Comparison of ENCODE assay signal across 17 cellular contexts in the genomic region with DNA sequence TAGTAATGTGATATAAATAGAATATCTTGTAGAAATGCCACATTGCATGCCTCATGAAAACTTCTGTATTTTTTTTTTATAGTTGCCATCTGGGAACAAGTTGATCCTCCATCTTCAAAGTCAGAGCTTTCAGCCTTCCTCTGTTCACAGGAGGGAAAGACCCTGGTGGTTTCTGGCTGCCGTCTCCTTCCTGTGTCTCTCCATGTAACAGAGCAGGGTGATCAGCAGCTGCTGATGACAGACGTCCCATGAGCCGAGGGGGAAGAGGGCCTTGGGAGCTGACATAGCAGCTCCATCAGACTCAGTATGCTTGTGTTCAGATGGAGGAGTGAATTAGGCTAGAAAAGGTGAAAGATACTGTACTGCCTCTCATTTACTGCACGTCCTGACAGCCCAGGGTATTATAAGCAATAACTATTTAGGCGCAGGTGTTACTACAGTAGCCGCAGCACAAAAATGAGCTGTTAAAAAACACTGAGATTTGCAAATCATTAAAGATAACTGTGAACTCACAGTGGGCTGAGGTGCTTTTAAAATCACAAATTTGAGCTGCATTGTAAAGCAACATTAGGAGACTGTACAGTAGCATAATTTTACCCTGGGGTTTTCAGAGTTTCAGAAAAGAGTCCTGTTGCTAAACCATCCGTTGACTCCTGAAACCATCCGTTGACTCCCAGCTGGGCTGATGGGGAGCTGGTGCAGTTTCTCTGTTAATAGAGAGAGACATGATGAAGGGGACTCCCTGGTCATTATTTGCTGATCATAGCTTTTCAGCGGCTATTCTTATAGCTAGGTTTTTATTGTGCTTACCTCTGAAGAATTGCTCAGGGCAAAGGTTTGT.
DNase-seq lines count a peak whose midpoint lies in the region; ATAC-seq, FAIRE-seq and TF ChIP-seq lines count a peak whose summit lies in the region.
"Had no signal": no experiment of that assay in that cellular context is flagged by ENCODE, and none has a peak within 500 bp of the region (broad histone marks: within the 10 kb centered on the region; RNA-seq: fewer than 3 reads in every experiment).

No MANE protein-coding gene starts in this region.

- H3F3A ChIP-seq in neural cell (ENCODE audit: insufficient read depth, low read length, poor library complexity, severe bottlenecking) = no peaks in the 10 kb centered on the region

- H3K27ac Mint-ChIP-seq in MCF 10A (ENCODE audit: low read depth, unreplicated experiment) = peak overlapping the region; percentile 48
- H3K27ac Mint-ChIP-seq in activated CD4-positive, alpha-beta T cell treated with anti-CD3 and anti-CD28 coated beads, Interleukin-2, amount 10 ng/mL, durations not matched to agents 24 days and 14 days = no peak overlapping the region
- H3K27ac Mint-ChIP-seq: CD4-positive, CD25-positive, alpha-beta regulatory T cell; HFFc6; nephron had no signal

- H3K27me3 Mint-ChIP-seq in MCF 10A (ENCODE audit: insufficient read depth, unreplicated experiment) = no peaks in the 10 kb centered on the region
- peaks cover 17% of the 10 kb centered on the region for H3K27me3 Mint-ChIP-seq in activated CD4-positive, alpha-beta T cell treated with anti-CD3 and anti-CD28 coated beads, Interleukin-2, amount 10 ng/mL, durations not matched to agents 24 days and 14 days

- no peaks in the 10 kb centered on the region for H3K9me3 ChIP-seq in mammary epithelial cell (replicated peaks; ENCODE audit: insufficient read depth, low read length)
- no peaks in the 10 kb centered on the region for H3K9me3 ChIP-seq in neural cell (ENCODE audit: low read length)
- H3K9me3 ChIP-seq in pancreas = no peaks in the 10 kb centered on the region
- H3K9me3 ChIP-seq: uterus had no signal

- 93% methylated on average over 9 of the region's 9 CpGs for WGBS in mammary epithelial cell (ENCODE audit: low coverage, missing lambda C conversion rate)
- 35 to 41% methylated on average over 9 of the region's 9 CpGs for WGBS in pancreas, 2 donors

- H3K9me3 Mint-ChIP-seq in MCF 10A (ENCODE audit: unreplicated experiment) = no peaks in the 10 kb centered on the region
- H3K9me3 Mint-ChIP-seq in activated CD4-positive, alpha-beta T cell treated with anti-CD3 and anti-CD28 coated beads, Interleukin-2, amount 10 ng/mL, durations not matched to agents 24 days and 14 days = peaks cover 4% of the 10 kb centered on the region
- H3K9me3 Mint-ChIP-seq: HFFc6 had no signal

- H2AFZ ChIP-seq in mammary epithelial cell (ENCODE audit: low read depth, low read length) (no peak overlapping the region), neural cell (ENCODE audit: low read depth, low read length) (no peak overlapping the region)

- TF ChIP-seq CTCF in MCF 10A (IDR thresholded peaks at IDR 0.05; ENCODE audit: unreplicated experiment) (no peak), mammary epithelial cell (conservative IDR thresholded peaks at IDR 0.05 in 1 of 2, IDR thresholded peaks at IDR 0.05 in 1 of 2; ENCODE audit: extremely low read depth in 1 of 2, insufficient read depth in 1 of 2, low read depth in 1 of 2, low read length in 2 of 2) (no peak), neural cell (IDR thresholded peaks at IDR 0.05; ENCODE audit: poor library complexity, severe bottlenecking) (no peak), pancreas (IDR thresholded peaks at IDR 0.05) (no peak)

- H3K4me3 ChIP-seq in mammary epithelial cell (replicated peaks in 1 of 3; ENCODE audit: insufficient read depth in 1 of 3, low read depth in 2 of 3, low read length in 3 of 3) (no peak overlapping the region), neural cell (ENCODE audit: low read length) (no peak overlapping the region), pancreas (no peak overlapping the region)
- H3K4me3 ChIP-seq: heart right ventricle, uterus had no signal

- CTCF ChIA-PET in MCF 10A (lab: Yijun Ruan, JAX) = interaction anchor here (0.7 to 1.1 kb wide), 3 partner anchors 9 to 158 kb away, joined by 3 to 4 read pairs (median 3); no protein-coding TSS in a partner anchor
- CTCF ChIA-PET in mammary epithelial cell (lab: Charles Lee; ENCODE audit: low non-redundant PET) = no interaction called here

- no peaks in the 10 kb centered on the region for H3K9me2 ChIP-seq in neural cell (ENCODE audit: insufficient read depth, low read length)

- ATAC-seq in GM21529 (IDR thresholded peaks at IDR 0.05; ENCODE audit: unreplicated experiment) (peak; percentile 88), HG03354 (IDR thresholded peaks at IDR 0.05; ENCODE audit: poor library complexity, severe bottlenecking, unreplicated experiment) (peak; percentile 79), pancreas (no peak)
- ATAC-seq: heart right ventricle had no signal

- H3K4me1 ChIP-seq in mammary epithelial cell (ENCODE audit: insufficient read depth, low read length) = peaks cover 8% of the 10 kb centered on the region
- no peaks in the 10 kb centered on the region for H3K4me1 ChIP-seq in pancreas
- H3K4me1 ChIP-seq: heart right ventricle, uterus had no signal

- H3K9ac ChIP-seq in mammary epithelial cell (ENCODE audit: insufficient read depth, low read length) (no peak overlapping the region), neural cell (ENCODE audit: low read length) (no peak overlapping the region)

- no peaks in the 10 kb centered on the region for H3K36me3 Mint-ChIP-seq in MCF 10A (ENCODE audit: insufficient read depth, unreplicated experiment)
- H3K36me3 Mint-ChIP-seq in activated CD4-positive, alpha-beta T cell treated with anti-CD3 and anti-CD28 coated beads, Interleukin-2, amount 10 ng/mL, durations not matched to agents 24 days and 14 days (ENCODE audit: low read depth) = no peaks in the 10 kb centered on the region
- H3K36me3 Mint-ChIP-seq: CD4-positive, CD25-positive, alpha-beta regulatory T cell had no signal

- FAIRE-seq in pancreas (lab: Jason Lieb, UNC) = no peak
- FAIRE-seq: keratinocyte had no signal

- POLR2A ChIA-PET in MCF 10A (lab: Yijun Ruan, JAX) = no interaction called here

- H3K79me2 ChIP-seq in mammary epithelial cell (ENCODE audit: insufficient read depth, low read length) = no peaks in the 10 kb centered on the region
- no peaks in the 10 kb centered on the region for H3K79me2 ChIP-seq in neural cell (replicated peaks; ENCODE audit: insufficient read depth, low read length)

- dilution Hi-C loops in mammary epithelial cell (cut with HindIII; ENCODE audit: low sequenced_read_pairs) = no loop called here

- TF ChIP-seq EP300 in neural cell (conservative IDR thresholded peaks at IDR 0.05; ENCODE audit: poor library complexity, severe bottlenecking) = no peak

- H4K20me1 ChIP-seq in mammary epithelial cell (ENCODE audit: insufficient read depth, low read length) (no peaks in the 10 kb centered on the region), neural cell (ENCODE audit: insufficient read depth) (no peaks in the 10 kb centered on the region)

- in situ Hi-C loops in mammary epithelial cell (cut with MboI; ENCODE audit: low sequenced_read_pairs in 2 of 2) = no loop called here

- intact Hi-C loops in MCF 10A (cut with micrococcal nuclease) = no loop called here
- intact Hi-C loops in mammary epithelial cell (cut with micrococcal nuclease) = no loop called here
- intact Hi-C loops in pancreas (cut with DNase I) = no loop called here
- intact Hi-C loops in activated CD4-positive, alpha-beta T cell treated with anti-CD3 and anti-CD28 coated beads, Interleukin-2, amount 10 ng/mL, durations not matched to agents 24 days and 14 days (cut with micrococcal nuclease) = no loop called here

- no peaks in the 10 kb centered on the region for H3K27me3 ChIP-seq in mammary epithelial cell (ENCODE audit: insufficient read depth, low read length)
- H3K27me3 ChIP-seq in neural cell (ENCODE audit: insufficient read depth, low read depth, low read length) = no peaks in the 10 kb centered on the region
- H3K27me3 ChIP-seq in pancreas = no peaks in the 10 kb centered on the region
- H3K27me3 ChIP-seq: heart right ventricle, uterus had no signal

- H3K4me1 Mint-ChIP-seq in MCF 10A (ENCODE audit: insufficient read depth, unreplicated experiment) = peaks cover 13% of the 10 kb centered on the region
- H3K4me1 Mint-ChIP-seq in activated CD4-positive, alpha-beta T cell treated with anti-CD3 and anti-CD28 coated beads, Interleukin-2, amount 10 ng/mL, durations not matched to agents 24 days and 14 days = no peaks in the 10 kb centered on the region
- H3K4me1 Mint-ChIP-seq: nephron had no signal

- no peak overlapping the region for H3K4me3 Mint-ChIP-seq in MCF 10A (ENCODE audit: unreplicated experiment)
- no peak overlapping the region for H3K4me3 Mint-ChIP-seq in activated CD4-positive, alpha-beta T cell treated with anti-CD3 and anti-CD28 coated beads, Interleukin-2, amount 10 ng/mL, durations not matched to agents 24 days and 14 days
- H3K4me3 Mint-ChIP-seq: CD4-positive, CD25-positive, alpha-beta regulatory T cell; HFFc6; nephron had no signal

- TF ChIP-seq RAD21 in neural cell (conservative IDR thresholded peaks at IDR 0.05) = no peak

- BruUV-seq in MCF 10A (replicated peaks; lab: Mats Ljungman, UMichigan) (no TSS peak), mammary epithelial cell (replicated peaks; lab: Mats Ljungman, UMichigan) (no TSS peak)

- no peak for DNase-seq in MCF 10A (ENCODE audit: unreplicated experiment)
- DNase-seq in mammary epithelial cell = no peak
- DNase-seq in pancreas = no peak
- no peak for DNase-seq in hepatic stellate cell (ENCODE audit: low spot score)
- no peak for DNase-seq in activated CD4-positive, alpha-beta T cell treated with anti-CD3 and anti-CD28 coated beads, Interleukin-2, amount 10 ng/mL, durations not matched to agents 24 days and 14 days
- DNase-seq: activated T-cell treated with anti-CD3 and anti-CD28 coated beads, Interleukin-2, amount 50 U/mL, for 48 hours; CD4-positive, CD25-positive, alpha-beta regulatory T cell; heart right ventricle; HFFc6; NCI-H187; NCI-H524; uterus had no signal

- no peak overlapping the region for H3K27ac ChIP-seq in mammary epithelial cell (ENCODE audit: insufficient read depth, low read depth, low read length)
- H3K27ac ChIP-seq in neural cell (ENCODE audit: low read length) = no peak overlapping the region
- no peak overlapping the region for H3K27ac ChIP-seq in pancreas
- H3K27ac ChIP-seq: heart right ventricle, uterus had no signal

- H3K4me2 ChIP-seq in mammary epithelial cell (ENCODE audit: insufficient read depth, low read depth, low read length) (no peak overlapping the region), neural cell (ENCODE audit: low read length) (no peak overlapping the region)

- H3K36me3 ChIP-seq in mammary epithelial cell (ENCODE audit: insufficient read depth, low read length) (no peaks in the 10 kb centered on the region), neural cell (ENCODE audit: insufficient read depth, low read length) (no peaks in the 10 kb centered on the region), pancreas (no peaks in the 10 kb centered on the region)
- H3K36me3 ChIP-seq: heart right ventricle, uterus had no signal

Comparison
In these comparisons a context has a peak if more than half of its experiments do, and no peak if none do; other contexts are left out.
1. ATAC-seq: peak in GM21529 (single experiment) and HG03354 (single experiment); none in pancreas (0 of 4).